8 cellular contexts compared by ENCODE assay signal in the genomic region with DNA sequence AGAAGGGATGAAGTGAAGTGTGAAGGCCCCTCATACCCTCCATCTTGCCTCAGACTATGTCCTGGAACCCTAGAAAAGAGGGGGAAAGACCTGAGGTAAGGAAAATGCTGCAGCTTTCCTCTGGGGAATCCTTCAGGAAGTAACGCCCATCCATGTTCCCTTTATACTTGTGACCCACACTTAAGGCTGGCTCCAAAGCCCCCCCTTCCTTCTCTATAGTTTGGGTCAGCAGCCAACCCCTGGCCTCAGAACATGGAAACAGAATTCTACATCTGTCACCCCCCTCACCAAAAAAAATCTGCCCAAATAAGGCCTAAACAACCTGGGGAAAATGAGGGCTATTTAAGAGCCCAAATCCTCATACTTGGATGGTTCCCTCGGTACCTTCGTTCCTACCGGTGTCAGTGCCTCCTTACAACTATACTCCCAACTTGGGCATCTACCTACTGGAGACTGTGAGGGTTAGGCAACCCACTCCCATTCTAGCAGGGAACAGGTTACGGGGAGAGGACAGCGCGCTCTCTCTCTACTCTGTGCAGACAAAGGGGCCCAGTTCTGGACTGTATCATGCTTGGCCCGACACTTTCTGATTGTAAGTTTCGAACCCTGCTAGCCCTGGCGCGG.
DNase-seq lines count a peak whose midpoint lies in the region; ATAC-seq and TF ChIP-seq lines count a peak whose summit lies in the region.

No MANE protein-coding gene starts in this region.

- H3K4me3 ChIP-seq in AG10803 (ENCODE audit: low read length) (peak overlapping the region; percentile 99), muscle layer of duodenum (ENCODE audit: low read depth in 1 of 2, low read length in 2 of 2) (peak overlapping the region; percentile 97 to 98)

- H3K27ac ChIP-seq in caudate nucleus (ENCODE audit: low read depth, low read length): peak overlapping the region; percentile 70
- H3K27ac ChIP-seq in muscle layer of duodenum (ENCODE audit: low read length): peak overlapping the region; percentile 90

- no peaks in the 10 kb centered on the region for H3K9me3 ChIP-seq in muscle layer of duodenum (ENCODE audit: control insufficient read depth in 1 of 2, low read length in 2 of 2)

- peaks cover 23 to 70% of the 10 kb centered on the region in 2 donors for H3K4me1 ChIP-seq in muscle layer of duodenum (ENCODE audit: control insufficient read depth in 1 of 2, insufficient read depth in 2 of 2, low read length in 2 of 2)

- peak; percentile 8 for ATAC-seq in HG03460 (IDR thresholded peaks at IDR 0.05; ENCODE audit: unreplicated experiment)
- no peak for ATAC-seq in HG03378 (IDR thresholded peaks at IDR 0.05; ENCODE audit: unreplicated experiment)
- no peak for ATAC-seq in GM21360 (IDR thresholded peaks at IDR 0.05; ENCODE audit: unreplicated experiment)

- no peaks in the 10 kb centered on the region for H3K27me3 ChIP-seq in muscle layer of duodenum (ENCODE audit: low read depth, low read length)

- TF ChIP-seq CTCF in AG10803 (conservative IDR thresholded peaks at IDR 0.05; ENCODE audit: low read length): no peak

- DNase-seq in AG10803 (ENCODE audit: low read depth): no peak
- no peak for DNase-seq in caudate nucleus (lab: John Stamatoyannopoulos, UW)
- DNase-seq in stimulated activated CD4-positive, alpha-beta T cell treated with anti-CD3 and anti-CD28 coated beads, Interleukin-12 subunit alpha, Interleukin-12 subunit beta, amount 100 ng/mL, for 4 hours: no peak
- DNase-seq in NCI-H69 (lab: John Stamatoyannopoulos, UW): no peak

- peaks cover 8 to 23% of the 10 kb centered on the region in 2 donors for H3K36me3 ChIP-seq in muscle layer of duodenum (ENCODE audit: control insufficient read depth in 1 of 2, insufficient read depth in 2 of 2, low read length in 2 of 2)
